1 cellular context compared by ENCODE assay signal in the genomic region with DNA sequence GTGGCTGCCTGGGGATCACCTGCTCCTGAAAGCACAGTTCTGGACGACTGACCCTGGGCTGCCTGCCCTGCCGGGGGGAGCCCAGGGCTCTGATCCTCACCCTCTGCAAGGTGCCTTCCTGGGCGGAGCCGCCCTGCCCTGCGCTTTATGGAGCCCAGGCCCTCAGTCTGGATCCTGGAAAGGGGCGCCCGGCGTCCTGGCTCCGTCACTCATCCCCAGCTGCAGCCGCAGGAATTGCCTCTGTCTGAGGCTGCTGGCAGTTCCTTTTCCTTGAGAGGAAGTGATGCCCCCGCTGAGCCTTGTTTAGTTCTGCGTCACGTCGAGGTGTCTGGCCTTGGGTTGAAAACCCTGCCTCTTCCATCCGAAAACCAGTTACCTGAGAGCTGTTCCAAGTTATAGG.
TF ChIP-seq lines count a peak whose summit lies in the region.

No MANE protein-coding gene starts in this region.

TF ChIP-seq in HepG2, 621 proteins besides CTCF, POLR2A, EP300 and RAD21:
- TF ChIP-seq HNRNPL (IDR thresholded peaks at IDR 0.05; ENCODE audit: low read depth, low read length) (no peak), KMT2B (CRISPR knock-in tag; IDR thresholded peaks at IDR 0.05) (no peak), ZNF589 (CRISPR knock-in tag; conservative IDR thresholded peaks at IDR 0.05) (no peak), RBM39 (IDR thresholded peaks at IDR 0.05; ENCODE audit: low read depth, low read length, poor library complexity, severe bottlenecking) (no peak), MED8 (CRISPR knock-in tag; IDR thresholded peaks at IDR 0.05; ENCODE audit: insufficient replicate concordance) (no peak), ZNF556 (CRISPR knock-in tag; IDR thresholded peaks at IDR 0.05; ENCODE audit: borderline replicate concordance) (no peak), SCMH1 (CRISPR knock-in tag; IDR thresholded peaks at IDR 0.05; ENCODE audit: borderline replicate concordance) (no peak), AHR (CRISPR knock-in tag; IDR thresholded peaks at IDR 0.05) (no peak), MXD4 (CRISPR knock-in tag; IDR thresholded peaks at IDR 0.05) (no peak), ZNF224 (CRISPR knock-in tag; IDR thresholded peaks at IDR 0.05) (no peak), ZNF207 (IDR thresholded peaks at IDR 0.05; ENCODE audit: borderline replicate concordance) (no peak), ZNF83 (CRISPR knock-in tag; IDR thresholded peaks at IDR 0.05; ENCODE audit: borderline replicate concordance) (no peak), ZNF335 (CRISPR knock-in tag; IDR thresholded peaks at IDR 0.05) (no peak)
- TF ChIP-seq, protein P1, sequence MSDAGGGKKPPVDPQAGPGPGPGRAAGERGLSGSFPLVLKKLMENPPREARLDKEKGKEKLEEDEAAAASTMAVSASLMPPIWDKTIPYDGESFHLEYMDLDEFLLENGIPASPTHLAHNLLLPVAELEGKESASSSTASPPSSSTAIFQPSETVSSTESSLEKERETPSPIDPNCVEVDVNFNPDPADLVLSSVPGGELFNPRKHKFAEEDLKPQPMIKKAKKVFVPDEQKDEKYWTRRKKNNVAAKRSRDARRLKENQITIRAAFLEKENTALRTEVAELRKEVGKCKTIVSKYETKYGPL (CRISPR knock-in tag; IDR thresholded peaks at IDR 0.05) = no peak
- TF ChIP-seq, protein P2, sequence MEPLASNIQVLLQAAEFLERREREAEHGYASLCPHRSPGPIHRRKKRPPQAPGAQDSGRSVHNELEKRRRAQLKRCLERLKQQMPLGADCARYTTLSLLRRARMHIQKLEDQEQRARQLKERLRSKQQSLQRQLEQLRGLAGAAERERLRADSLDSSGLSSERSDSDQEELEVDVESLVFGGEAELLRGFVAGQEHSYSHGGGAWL (CRISPR knock-in tag; IDR thresholded peaks at IDR 0.05) = no peak
- TF ChIP-seq, protein P3, sequence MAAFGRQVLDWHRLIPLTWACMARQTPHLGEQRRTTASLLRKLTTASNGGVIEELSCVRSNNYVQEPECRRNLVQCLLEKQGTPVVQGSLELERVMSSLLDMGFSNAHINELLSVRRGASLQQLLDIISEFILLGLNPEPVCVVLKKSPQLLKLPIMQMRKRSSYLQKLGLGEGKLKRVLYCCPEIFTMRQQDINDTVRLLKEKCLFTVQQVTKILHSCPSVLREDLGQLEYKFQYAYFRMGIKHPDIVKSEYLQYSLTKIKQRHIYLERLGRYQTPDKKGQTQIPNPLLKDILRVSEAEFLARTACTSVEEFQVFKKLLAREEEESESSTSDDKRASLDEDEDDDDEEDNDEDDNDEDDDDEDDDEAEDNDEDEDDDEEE (CRISPR knock-in tag; IDR thresholded peaks at IDR 0.05) = no peak
- TF ChIP-seq, protein P4, sequence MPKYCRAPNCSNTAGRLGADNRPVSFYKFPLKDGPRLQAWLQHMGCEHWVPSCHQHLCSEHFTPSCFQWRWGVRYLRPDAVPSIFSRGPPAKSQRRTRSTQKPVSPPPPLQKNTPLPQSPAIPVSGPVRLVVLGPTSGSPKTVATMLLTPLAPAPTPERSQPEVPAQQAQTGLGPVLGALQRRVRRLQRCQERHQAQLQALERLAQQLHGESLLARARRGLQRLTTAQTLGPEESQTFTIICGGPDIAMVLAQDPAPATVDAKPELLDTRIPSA (CRISPR knock-in tag; IDR thresholded peaks at IDR 0.05; ENCODE audit: borderline replicate concordance) = no peak
